In the genomic region with DNA sequence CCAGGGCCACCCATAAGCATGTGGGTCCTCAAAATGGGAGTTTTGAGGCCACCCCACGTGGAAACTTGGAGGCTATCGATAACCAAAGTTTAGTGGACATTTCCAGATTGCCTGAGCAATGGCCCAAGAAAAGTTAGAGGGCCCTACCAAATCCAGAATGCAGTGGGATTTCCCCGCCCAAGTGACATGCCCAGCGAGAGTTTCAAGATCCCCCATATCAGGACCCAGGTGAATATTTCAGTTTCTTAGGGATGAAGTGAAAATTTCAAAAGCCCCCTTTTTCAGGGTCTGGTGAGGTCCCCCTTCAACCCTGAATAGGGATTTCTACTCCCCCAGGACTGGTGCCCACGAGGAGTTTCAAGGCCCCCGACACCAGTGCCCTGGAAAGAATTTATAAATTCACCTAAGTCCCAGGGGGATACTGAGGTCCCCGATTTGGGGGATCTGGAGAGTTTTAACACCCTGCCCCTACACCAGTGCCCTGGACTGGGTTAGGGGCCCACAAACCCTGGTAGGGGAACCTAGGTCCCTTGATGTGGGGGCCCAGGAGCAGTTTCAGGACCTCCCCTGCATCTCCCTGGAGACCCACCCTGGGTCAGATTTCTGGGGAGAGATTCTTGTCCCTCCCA, we compare ENCODE assay signal across 1 cellular context.
TF ChIP-seq lines count a peak whose summit lies in the region.

No MANE protein-coding gene starts in this region.

TF ChIP-seq in HepG2, 621 proteins besides CTCF, POLR2A, EP300 and RAD21:
- no peak for TF ChIP-seq ZNF841 (CRISPR knock-in tag; IDR thresholded peaks at IDR 0.05; ENCODE audit: borderline replicate concordance)
- TF ChIP-seq, protein P1, sequence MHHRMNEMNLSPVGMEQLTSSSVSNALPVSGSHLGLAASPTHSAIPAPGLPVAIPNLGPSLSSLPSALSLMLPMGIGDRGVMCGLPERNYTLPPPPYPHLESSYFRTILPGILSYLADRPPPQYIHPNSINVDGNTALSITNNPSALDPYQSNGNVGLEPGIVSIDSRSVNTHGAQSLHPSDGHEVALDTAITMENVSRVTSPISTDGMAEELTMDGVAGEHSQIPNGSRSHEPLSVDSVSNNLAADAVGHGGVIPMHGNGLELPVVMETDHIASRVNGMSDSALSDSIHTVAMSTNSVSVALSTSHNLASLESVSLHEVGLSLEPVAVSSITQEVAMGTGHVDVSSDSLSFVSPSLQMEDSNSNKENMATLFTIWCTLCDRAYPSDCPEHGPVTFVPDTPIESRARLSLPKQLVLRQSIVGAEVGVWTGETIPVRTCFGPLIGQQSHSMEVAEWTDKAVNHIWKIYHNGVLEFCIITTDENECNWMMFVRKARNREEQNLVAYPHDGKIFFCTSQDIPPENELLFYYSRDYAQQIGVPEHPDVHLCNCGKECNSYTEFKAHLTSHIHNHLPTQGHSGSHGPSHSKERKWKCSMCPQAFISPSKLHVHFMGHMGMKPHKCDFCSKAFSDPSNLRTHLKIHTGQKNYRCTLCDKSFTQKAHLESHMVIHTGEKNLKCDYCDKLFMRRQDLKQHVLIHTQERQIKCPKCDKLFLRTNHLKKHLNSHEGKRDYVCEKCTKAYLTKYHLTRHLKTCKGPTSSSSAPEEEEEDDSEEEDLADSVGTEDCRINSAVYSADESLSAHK (CRISPR knock-in tag; IDR thresholded peaks at IDR 0.05; ENCODE audit: borderline replicate concordance): peak; percentile 99
- TF ChIP-seq, protein P2, sequence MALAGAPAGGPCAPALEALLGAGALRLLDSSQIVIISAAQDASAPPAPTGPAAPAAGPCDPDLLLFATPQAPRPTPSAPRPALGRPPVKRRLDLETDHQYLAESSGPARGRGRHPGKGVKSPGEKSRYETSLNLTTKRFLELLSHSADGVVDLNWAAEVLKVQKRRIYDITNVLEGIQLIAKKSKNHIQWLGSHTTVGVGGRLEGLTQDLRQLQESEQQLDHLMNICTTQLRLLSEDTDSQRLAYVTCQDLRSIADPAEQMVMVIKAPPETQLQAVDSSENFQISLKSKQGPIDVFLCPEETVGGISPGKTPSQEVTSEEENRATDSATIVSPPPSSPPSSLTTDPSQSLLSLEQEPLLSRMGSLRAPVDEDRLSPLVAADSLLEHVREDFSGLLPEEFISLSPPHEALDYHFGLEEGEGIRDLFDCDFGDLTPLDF (CRISPR knock-in tag; IDR thresholded peaks at IDR 0.05): no peak
- TF ChIP-seq ZNF567 (CRISPR knock-in tag; IDR thresholded peaks at IDR 0.05; ENCODE audit: borderline replicate concordance): no peak
- 0 out of 2 replicates have a peak, but pooled peaks have one; percentile 3 for TF ChIP-seq ELF3 (CRISPR knock-in tag; IDR thresholded peaks at IDR 0.05)
- TF ChIP-seq GPN1 (CRISPR knock-in tag; IDR thresholded peaks at IDR 0.05; ENCODE audit: borderline replicate concordance): no peak
- TF ChIP-seq SIN3A (IDR thresholded peaks at IDR 0.05; ENCODE audit: borderline replicate concordance, low read depth, low read length): no peak
- TF ChIP-seq ZNF605 (CRISPR knock-in tag; IDR thresholded peaks at IDR 0.05): peak; percentile 14; the same call in 1 of the 2 replicates
- TF ChIP-seq ZNF251 (CRISPR knock-in tag; IDR thresholded peaks at IDR 0.05): no peak
